ENCODE assay signal across 1 cellular context in the genomic region with DNA sequence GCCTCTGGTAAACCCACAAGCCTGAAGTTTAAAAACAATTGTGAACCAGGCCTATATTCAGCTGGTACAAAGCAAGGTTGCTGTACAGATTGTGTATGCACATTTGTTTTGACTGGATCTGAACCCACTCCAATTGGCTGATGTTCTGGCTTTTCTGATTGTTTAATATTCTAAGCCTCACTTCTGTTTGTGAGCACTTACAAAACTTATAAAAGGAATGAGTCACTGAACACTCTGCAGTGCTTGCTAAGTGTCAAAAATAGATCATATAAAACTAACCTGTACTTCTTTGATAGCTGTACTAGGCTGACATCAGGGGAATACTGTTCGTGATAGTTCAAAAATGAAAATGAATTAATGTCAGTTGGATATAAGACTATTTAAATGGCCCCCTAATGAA.
TF ChIP-seq lines count a peak whose summit lies in the region.

No MANE protein-coding gene starts in this region.

TF ChIP-seq in IMR-90, 13 proteins besides CTCF, POLR2A, EP300 and RAD21:
- TF ChIP-seq MAZ (IDR thresholded peaks at IDR 0.05; ENCODE audit: borderline replicate concordance, low read depth, low read length), result no peak
- no peak for TF ChIP-seq CEBPB (IDR thresholded peaks at IDR 0.05; ENCODE audit: low read depth, low read length)
- no peak for TF ChIP-seq RCOR1 (IDR thresholded peaks at IDR 0.05; ENCODE audit: insufficient replicate concordance, low read length)
- TF ChIP-seq MXI1 (IDR thresholded peaks at IDR 0.05; ENCODE audit: borderline replicate concordance, low read depth, low read length), result no peak
- TF ChIP-seq, protein P1, sequence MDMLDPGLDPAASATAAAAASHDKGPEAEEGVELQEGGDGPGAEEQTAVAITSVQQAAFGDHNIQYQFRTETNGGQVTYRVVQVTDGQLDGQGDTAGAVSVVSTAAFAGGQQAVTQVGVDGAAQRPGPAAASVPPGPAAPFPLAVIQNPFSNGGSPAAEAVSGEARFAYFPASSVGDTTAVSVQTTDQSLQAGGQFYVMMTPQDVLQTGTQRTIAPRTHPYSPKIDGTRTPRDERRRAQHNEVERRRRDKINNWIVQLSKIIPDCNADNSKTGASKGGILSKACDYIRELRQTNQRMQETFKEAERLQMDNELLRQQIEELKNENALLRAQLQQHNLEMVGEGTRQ (IDR thresholded peaks at IDR 0.05; ENCODE audit: low read depth, low read length), result no peak
- TF ChIP-seq BHLHE40 (IDR thresholded peaks at IDR 0.05; ENCODE audit: low read depth, low read length), result no peak
- TF ChIP-seq RFX5 (IDR thresholded peaks at IDR 0.05; ENCODE audit: low read depth, low read length), result no peak
- TF ChIP-seq MAFK (IDR thresholded peaks at IDR 0.05; ENCODE audit: low read depth, low read length), result no peak
- no peak for TF ChIP-seq CHD1 (IDR thresholded peaks at IDR 0.05; ENCODE audit: low read depth, low read length)
- TF ChIP-seq SMC3 (IDR thresholded peaks at IDR 0.05; ENCODE audit: low read depth, low read length), result no peak
- TF ChIP-seq, protein P2, sequence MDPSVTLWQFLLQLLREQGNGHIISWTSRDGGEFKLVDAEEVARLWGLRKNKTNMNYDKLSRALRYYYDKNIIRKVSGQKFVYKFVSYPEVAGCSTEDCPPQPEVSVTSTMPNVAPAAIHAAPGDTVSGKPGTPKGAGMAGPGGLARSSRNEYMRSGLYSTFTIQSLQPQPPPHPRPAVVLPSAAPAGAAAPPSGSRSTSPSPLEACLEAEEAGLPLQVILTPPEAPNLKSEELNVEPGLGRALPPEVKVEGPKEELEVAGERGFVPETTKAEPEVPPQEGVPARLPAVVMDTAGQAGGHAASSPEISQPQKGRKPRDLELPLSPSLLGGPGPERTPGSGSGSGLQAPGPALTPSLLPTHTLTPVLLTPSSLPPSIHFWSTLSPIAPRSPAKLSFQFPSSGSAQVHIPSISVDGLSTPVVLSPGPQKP (IDR thresholded peaks at IDR 0.05; ENCODE audit: borderline replicate concordance, low read depth, low read length), result no peak
- TF ChIP-seq NFE2L2 (IDR thresholded peaks at IDR 0.05; ENCODE audit: low read depth, low read length), result no peak
- no peak for TF ChIP-seq FOS (IDR thresholded peaks at IDR 0.05; ENCODE audit: low read depth, low read length)
